11 cellular contexts compared by ENCODE assay signal in the genomic region with DNA sequence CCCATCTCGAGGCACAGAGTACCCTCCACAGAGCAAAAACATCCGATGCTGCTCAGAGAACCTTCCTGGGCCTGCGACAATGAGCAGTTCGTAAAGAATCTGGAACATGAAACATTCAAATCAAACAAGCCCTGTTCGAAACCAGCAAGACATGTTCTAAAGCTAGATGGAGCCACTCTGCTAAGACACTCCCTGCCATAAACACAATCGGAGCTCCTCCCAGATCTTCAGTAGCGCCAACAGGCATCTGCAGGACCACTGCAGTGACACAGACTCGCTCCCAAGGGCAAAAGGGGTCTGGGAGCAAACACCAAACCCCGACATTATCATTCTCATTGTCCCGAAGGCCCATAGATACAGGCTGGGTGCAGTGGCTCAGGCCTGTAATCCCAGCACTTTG.
A peak's percentile ranks its signal among the peaks of the same experiment; 100 is the strongest.
DNase-seq lines count a peak whose midpoint lies in the region; ATAC-seq and TF ChIP-seq lines count a peak whose summit lies in the region.
"Had no signal": no experiment of that assay in that cellular context is flagged by ENCODE, and none has a peak within 500 bp of the region (broad histone marks: within the 10 kb centered on the region; RNA-seq: fewer than 3 reads in every experiment).

No MANE protein-coding gene starts in this region.

- no peak for TF ChIP-seq POLR2A in breast epithelium (IDR thresholded peaks at IDR 0.05)

- no peaks in the 10 kb centered on the region for H3K9me3 ChIP-seq in breast epithelium

- no peaks in the 10 kb centered on the region for H3K36me3 ChIP-seq in breast epithelium

- no peak for ATAC-seq in GM21786 (IDR thresholded peaks at IDR 0.05; ENCODE audit: unreplicated experiment)

- TF ChIP-seq CTCF in breast epithelium (IDR thresholded peaks at IDR 0.05), result no peak

- H3K4me3 ChIP-seq in breast epithelium (peak overlapping the region in 1 of 3 donors; percentile 46), skin epidermis (no peak overlapping the region)

- peak; percentile 69 for DNase-seq in EH (ENCODE audit: low read depth)
- DNase-seq in breast epithelium (ENCODE audit: low spot score in 2 of 2), result no peak
- peak; percentile 79 for DNase-seq in hepatic stellate cell (ENCODE audit: low spot score)
- DNase-seq in NCI-H2171 treated with DMSO at 0.1 percent for 48 hours (lab: John Stamatoyannopoulos, UW), result no peak
- no peak for DNase-seq in activated T-cell treated with anti-CD3 and anti-CD28 coated beads, Interleukin-2, amount 50 U/mL, for 48 hours
- DNase-seq in GOT3 (lab: John Stamatoyannopoulos, UW), result no peak
- DNase-seq: activated naive CD4-positive, alpha-beta T cell treated with anti-CD3 and anti-CD28 coated beads for 36 hours; DND-41; NCI-H226 had no signal

- intact Hi-C loops in breast epithelium (cut with DNase I; ENCODE audit: low total_unique reads), result no loop called here

- H3K27me3 ChIP-seq in breast epithelium, result no peaks in the 10 kb centered on the region

- H3K27ac ChIP-seq in breast epithelium (peak overlapping the region; percentile 40 to 81), skin epidermis (peak overlapping the region in 15 of 21 experiments; percentile 18 to 81 (median 47))

- no peaks in the 10 kb centered on the region for H3K4me1 ChIP-seq in breast epithelium

Comparison
In these comparisons a context has a peak if more than half of its experiments do, and no peak if none do; other contexts are left out.
1. DNase-seq: peak in EH (single experiment) and hepatic stellate cell (single experiment); none in breast epithelium (0 of 2), NCI-H2171 treated with DMSO at 0.1 percent for 48 hours (single experiment), activated T-cell treated with anti-CD3 and anti-CD28 coated beads, Interleukin-2, amount 50 U/mL, for 48 hours (0 of 2) and GOT3 (single experiment).